In genomic region chr13:108609353-108609752, GRCh38 we compare ENCODE assay signal across 8 cellular contexts. TPM values are rescaled to one million over a fixed set of nuclear protein-coding genes. Genes with fewer than 3 reads are reported as not detected.
DNase-seq lines count a peak whose midpoint lies in the region; TF ChIP-seq lines count a peak whose summit lies in the region.

No MANE protein-coding gene starts in this region.

- no peak overlapping the region for H3K4me3 ChIP-seq in esophagus muscularis mucosa

- 77% methylated on average over 7 of the region's 7 CpGs for WGBS in esophagus muscularis mucosa

- no peak for TF ChIP-seq EP300 in esophagus muscularis mucosa (IDR thresholded peaks at IDR 0.05)

- DNase-seq in DMS153 treated with DMSO at 0.1 percent for 48 hours (lab: John Stamatoyannopoulos, UW; ENCODE audit: unreplicated experiment): peak; percentile 24
- no peak for DNase-seq in DMS153 (lab: John Stamatoyannopoulos, UW)
- peak; percentile 9 for DNase-seq in NCI-H82 treated with DMSO at 0.1 percent for 48 hours (lab: John Stamatoyannopoulos, UW; ENCODE audit: unreplicated experiment)
- DNase-seq in esophagus muscularis mucosa (ENCODE audit: extremely low spot score): no peak
- peak; percentile 9 for DNase-seq in smooth muscle cell of the brain vasculature (ENCODE audit: low read depth, low spot score)
- no peak for DNase-seq in D341Med (ENCODE audit: low spot score)
- no peak for DNase-seq in globus pallidus (ENCODE audit: low spot score)
- no peak for DNase-seq in substantia nigra (lab: John Stamatoyannopoulos, UW)

- no peaks in the 10 kb centered on the region for H3K4me1 ChIP-seq in esophagus muscularis mucosa

- no peaks in the 10 kb centered on the region for H3K9me3 ChIP-seq in esophagus muscularis mucosa

- H3K27me3 ChIP-seq in esophagus muscularis mucosa: no peaks in the 10 kb centered on the region

- H3K36me3 ChIP-seq in esophagus muscularis mucosa: no peaks in the 10 kb centered on the region

- intact Hi-C loops in esophagus muscularis mucosa (cut with DNase I): loop anchor here (5.0 kb wide), 1 partner anchor 288 kb away; no protein-coding TSS in a partner anchor

- TF ChIP-seq CTCF in esophagus muscularis mucosa (IDR thresholded peaks at IDR 0.05): peak; percentile 33 to 39 (median 33)

- H3K27ac ChIP-seq in esophagus muscularis mucosa (replicated peaks in 1 of 4) (no peak overlapping the region), substantia nigra (ENCODE audit: low read depth, low read length, poor library complexity, severe bottlenecking) (no peak overlapping the region)

- TF ChIP-seq POLR2A in esophagus muscularis mucosa (IDR thresholded peaks at IDR 0.05; ENCODE audit: low read depth): no peak

RNA-seq across cellular contexts. Expression of gene MYO16, which starts 20.1 kb away (rescaled TPM):
- total RNA-seq in esophagus muscularis mucosa: 1 to 10 TPM; 1.2 to 3.7 (median 1.8) TPM

Comparison
In these comparisons a context has a peak if more than half of its experiments do, and no peak if none do; other contexts are left out.
1. DNase-seq: peak in DMS153 treated with DMSO at 0.1 percent for 48 hours (single experiment), NCI-H82 treated with DMSO at 0.1 percent for 48 hours (single experiment) and smooth muscle cell of the brain vasculature (single experiment); none in DMS153 (single experiment), esophagus muscularis mucosa (single experiment), D341Med (single experiment), globus pallidus (single experiment) and substantia nigra (0 of 49).